Comparison of ENCODE assay signal across 8 cellular contexts in the genomic region with DNA sequence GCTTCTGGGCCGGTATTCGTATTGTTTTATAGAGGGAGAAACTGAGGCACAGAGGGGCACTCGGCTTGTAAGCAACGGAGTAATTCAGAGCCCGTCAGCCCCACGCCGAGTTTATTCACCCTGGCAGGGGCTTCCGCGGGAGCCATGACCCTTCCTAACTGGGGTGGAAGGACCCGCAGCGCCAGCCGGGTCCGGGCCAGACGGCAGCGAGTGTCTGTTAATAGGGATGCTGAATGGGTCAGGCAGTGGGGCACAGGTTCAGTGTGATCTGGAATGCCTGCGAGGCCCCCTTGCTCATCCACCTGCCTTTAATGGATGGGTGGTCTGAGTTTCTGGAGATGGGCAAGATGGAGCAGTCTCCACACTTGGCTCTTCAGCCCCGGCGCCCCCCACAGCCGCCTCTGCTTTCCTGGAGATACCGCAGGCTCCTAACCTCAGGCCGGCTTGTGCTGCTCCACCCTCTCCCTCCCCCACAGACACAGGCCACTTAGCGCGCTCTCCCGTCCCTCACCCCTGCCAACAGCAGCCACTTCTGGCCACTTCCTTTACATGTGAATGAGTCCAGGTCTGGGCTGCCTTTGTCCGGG.
DNase-seq lines count a peak whose midpoint lies in the region; ATAC-seq and TF ChIP-seq lines count a peak whose summit lies in the region.

No MANE protein-coding gene starts in this region.

- H3K36me3 ChIP-seq in right lobe of liver (no peaks in the 10 kb centered on the region), transverse colon (no peaks in the 10 kb centered on the region)

- H3K9me3 Mint-ChIP-seq in activated naive CD8-positive, alpha-beta T cell (ENCODE audit: low read depth): peaks cover 6% of the 10 kb centered on the region

- peak; percentile 68 for DNase-seq in activated effector memory CD4-positive, alpha-beta T cell treated with anti-CD3 and anti-CD28 coated beads, Interleukin-2, amount 50 U/mL, for 16 hours
- no peak for DNase-seq in activated effector memory CD4-positive, alpha-beta T cell treated with Interleukin-2 at 50 U/mL for 16 hours
- no peak for DNase-seq in right lobe of liver
- DNase-seq in transverse colon: peak; percentile 36
- no peak for DNase-seq in OCI-M2 (lab: John Stamatoyannopoulos, UW; ENCODE audit: unreplicated experiment)
- no peak for DNase-seq in GOT3 (lab: John Stamatoyannopoulos, UW)
- DNase-seq in kidney tubule cell (ENCODE audit: low spot score): no peak

- H3K9me3 ChIP-seq in right lobe of liver: no peaks in the 10 kb centered on the region
- no peaks in the 10 kb centered on the region for H3K9me3 ChIP-seq in transverse colon

- peak overlapping the region in 1 of 3 donors; percentile 57 for H3K27ac ChIP-seq in right lobe of liver
- peak overlapping the region; percentile 55 to 84 (median 72) for H3K27ac ChIP-seq in transverse colon

- peaks cover 70% of the 10 kb centered on the region for H3K4me1 Mint-ChIP-seq in activated naive CD8-positive, alpha-beta T cell (ENCODE audit: low read depth)

- WGBS in right lobe of liver (ENCODE audit: insufficient coverage, low coverage, low lambda C conversion rate, missing lambda C conversion rate): 20% methylated on average over 15 of the region's 25 CpGs
- WGBS in transverse colon (ENCODE audit: low coverage in 1 of 2), 2 donors: 39 to 50% methylated on average over 5 to 25 of the region's 25 CpGs

- H3K4me3 ChIP-seq in right lobe of liver: no peak overlapping the region
- H3K4me3 ChIP-seq in transverse colon: peak overlapping the region in 3 of 4 donors; percentile 35 to 73 (median 44)

- intact Hi-C loops in right lobe of liver (cut with DNase I) (no loop called here), transverse colon (cut with DNase I; ENCODE audit: low total_unique reads) (no loop called here)

- peaks cover 10% of the 10 kb centered on the region for H3K36me3 Mint-ChIP-seq in activated naive CD8-positive, alpha-beta T cell

- ATAC-seq in right lobe of liver: peak; percentile 15 to 32 (median 25)

- peak overlapping the region; percentile 90 for H3K27ac Mint-ChIP-seq in activated naive CD8-positive, alpha-beta T cell

- peak overlapping the region; percentile 86 for H3K4me3 Mint-ChIP-seq in activated naive CD8-positive, alpha-beta T cell

- TF ChIP-seq POLR2A in right lobe of liver (IDR thresholded peaks at IDR 0.05) (no peak), transverse colon (IDR thresholded peaks at IDR 0.05) (no peak)

- TF ChIP-seq CTCF in right lobe of liver (IDR thresholded peaks at IDR 0.05) (no peak), transverse colon (IDR thresholded peaks at IDR 0.05) (no peak)

- no peaks in the 10 kb centered on the region for H3K27me3 Mint-ChIP-seq in activated naive CD8-positive, alpha-beta T cell

- H3K4me1 ChIP-seq in right lobe of liver (peaks cover 0 to 24% (median 0%) of the 10 kb centered on the region in 4 donors), transverse colon (peaks cover 0 to 26% (median 24%) of the 10 kb centered on the region in 4 donors)

- in situ Hi-C loops in transverse colon (cut with MboI; ENCODE audit: low pct_ligation_motif_present in 1 of 4, low pct_unique_long_range_greater_than_20kb in 1 of 4, low sequenced_read_pairs in 3 of 4): no loop called here

- no peak for TF ChIP-seq EP300 in transverse colon (IDR thresholded peaks at IDR 0.05; ENCODE audit: low read depth)

- H3K27me3 ChIP-seq in right lobe of liver: peaks cover 0 to 8% of the 10 kb centered on the region in 2 donors
- H3K27me3 ChIP-seq in transverse colon: peaks cover 58% of the 10 kb centered on the region

Comparison
In these comparisons a context has a peak if more than half of its experiments do, and no peak if none do; other contexts are left out.
1. DNase-seq: peak in activated effector memory CD4-positive, alpha-beta T cell treated with anti-CD3 and anti-CD28 coated beads, Interleukin-2, amount 50 U/mL, for 16 hours (single experiment) and transverse colon (single experiment); none in activated effector memory CD4-positive, alpha-beta T cell treated with Interleukin-2 at 50 U/mL for 16 hours (single experiment), right lobe of liver (0 of 3), OCI-M2 (single experiment), GOT3 (single experiment) and kidney tubule cell (single experiment).
2. H3K4me3 ChIP-seq: peak in transverse colon (3 of 4); none in right lobe of liver (0 of 3).